1 cellular context compared by ENCODE assay signal in the genomic region with DNA sequence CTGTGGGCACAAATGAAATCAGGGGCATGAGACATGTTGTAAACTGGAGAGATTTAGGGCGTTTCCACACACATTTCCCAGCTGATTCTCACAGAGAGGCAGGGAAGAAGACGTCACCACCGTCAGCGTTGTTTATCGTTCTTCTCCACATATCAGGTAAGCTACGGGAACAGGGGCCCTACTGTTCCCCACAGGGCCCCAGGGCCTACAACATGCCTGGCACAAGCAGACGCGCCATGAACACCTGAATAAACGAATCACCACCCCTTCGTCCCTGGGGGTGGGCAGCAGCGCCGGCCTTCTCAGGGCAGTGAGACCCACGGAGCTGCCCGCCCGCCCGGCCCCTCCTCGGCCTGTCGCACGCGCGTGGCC.
TF ChIP-seq lines count a peak whose summit lies in the region.

No MANE protein-coding gene starts in this region.

TF ChIP-seq in HEK293, 187 proteins besides CTCF, POLR2A, EP300 and RAD21 (continued from another document):
- TF ChIP-seq ZNF639 (tag by site-specific recombination; IDR thresholded peaks at IDR 0.05) (no peak), HOXA7 (CRISPR knock-in tag; IDR thresholded peaks at IDR 0.05; ENCODE audit: borderline replicate concordance) (no peak)
